Comparison of ENCODE assay signal across 12 cellular contexts in genomic region chr14:92695562-92695961, GRCh38. TPM values are rescaled to one million over a fixed set of nuclear protein-coding genes. Genes with fewer than 3 reads are reported as not detected.
DNase-seq lines count a peak whose midpoint lies in the region; ATAC-seq and TF ChIP-seq lines count a peak whose summit lies in the region.
"Had no signal": no experiment of that assay in that cellular context is flagged by ENCODE, and none has a peak within 500 bp of the region (broad histone marks: within the 10 kb centered on the region; RNA-seq: fewer than 3 reads in every experiment).

No MANE protein-coding gene starts in this region.

- no peaks in the 10 kb centered on the region for H3K9me3 ChIP-seq in Caco-2
- H3K9me3 ChIP-seq: A549 had no signal

- no peak for ATAC-seq in central memory CD8-positive, alpha-beta T cell (replicated peaks; ENCODE audit: extremely low read depth, poor library complexity, severe bottlenecking)
- no peak for ATAC-seq in stimulated activated naive B cell treated with anti-CD40 and anti-IgM and Interleukin-4, amounts not matched to agents 10 μg/mL and 1 μg/mL and 100 μg/mL, for 72 hours (replicated peaks)
- no peak for ATAC-seq in GM19467 (IDR thresholded peaks at IDR 0.05; ENCODE audit: unreplicated experiment)
- ATAC-seq: A549 had no signal

- H3K4me3 Mint-ChIP-seq in CD14-positive monocyte (peak overlapping the region in 1 of 2 donors; percentile 30), Caco-2 (ENCODE audit: unreplicated experiment) (no peak overlapping the region)
- H3K4me3 Mint-ChIP-seq in central memory CD8-positive, alpha-beta T cell = no peak overlapping the region
- H3K4me3 Mint-ChIP-seq in stimulated activated naive B cell treated with anti-CD40 and anti-IgM and Interleukin-4, amounts not matched to agents 10 μg/mL and 1 μg/mL and 100 μg/mL, for 72 hours = no peak overlapping the region
- H3K4me3 Mint-ChIP-seq: GM23338 had no signal

- POLR2A ChIA-PET in Caco-2 (lab: Charles Lee) = no interaction called here

- no peak for DNase-seq in CD14-positive monocyte (ENCODE audit: low spot score)
- no peak for DNase-seq in Caco-2
- no peak for DNase-seq in central memory CD8-positive, alpha-beta T cell (ENCODE audit: low spot score in 2 of 2)
- DNase-seq in stimulated activated naive B cell treated with anti-CD40 and anti-IgM and Interleukin-4, amounts not matched to agents 10 μg/mL and 1 μg/mL and 100 μg/mL, for 72 hours = no peak
- DNase-seq in T-helper 1 cell = no peak
- DNase-seq: Calu3, DMS 273 treated with DMSO at 0.1 percent for 48 hours, H7, IMR-90 had no signal

- no peak overlapping the region for H3K4me3 ChIP-seq in Caco-2 (ENCODE audit: low read depth, low read length)
- H3K4me3 ChIP-seq: A549, GM23338 had no signal

- peaks cover 1 to 7% (median 3%) of the 10 kb centered on the region in 3 donors for H3K27me3 Mint-ChIP-seq in CD14-positive monocyte (ENCODE audit: low read depth in 3 of 3)
- peaks cover 9% of the 10 kb centered on the region for H3K27me3 Mint-ChIP-seq in Caco-2 (ENCODE audit: insufficient read depth, unreplicated experiment)
- no peaks in the 10 kb centered on the region for H3K27me3 Mint-ChIP-seq in central memory CD8-positive, alpha-beta T cell
- H3K27me3 Mint-ChIP-seq in stimulated activated naive B cell treated with anti-CD40 and anti-IgM and Interleukin-4, amounts not matched to agents 10 μg/mL and 1 μg/mL and 100 μg/mL, for 72 hours = peaks cover 0 to 5% of the 10 kb centered on the region in 2 donors

- 0 out of 2 replicates have a peak, but pooled peaks cover 5% of the 10 kb centered on the region for H3K4me1 ChIP-seq in Caco-2

- peaks cover 37% of the 10 kb centered on the region for H3K4me1 Mint-ChIP-seq in CD14-positive monocyte
- peaks cover 7% of the 10 kb centered on the region for H3K4me1 Mint-ChIP-seq in Caco-2 (ENCODE audit: low read depth, unreplicated experiment)
- peaks cover 38% of the 10 kb centered on the region for H3K4me1 Mint-ChIP-seq in central memory CD8-positive, alpha-beta T cell
- H3K4me1 Mint-ChIP-seq in stimulated activated naive B cell treated with anti-CD40 and anti-IgM and Interleukin-4, amounts not matched to agents 10 μg/mL and 1 μg/mL and 100 μg/mL, for 72 hours = peaks cover 34 to 71% of the 10 kb centered on the region in 2 donors
- H3K4me1 Mint-ChIP-seq: GM23338 had no signal

- intact Hi-C loops in CD14-positive monocyte (cut with micrococcal nuclease) (no loop called here), Caco-2 (cut with micrococcal nuclease; ENCODE audit: unreplicated experiment) (no loop called here)

- H3K27me3 ChIP-seq in Caco-2 (replicated peaks; ENCODE audit: control insufficient read depth, insufficient read depth, low read length) = no peaks in the 10 kb centered on the region

- CTCF ChIA-PET in Caco-2 (lab: Charles Lee) = no interaction called here

- H3K36me3 Mint-ChIP-seq in CD14-positive monocyte (peaks cover 3 to 4% of the 10 kb centered on the region in 2 donors), Caco-2 (ENCODE audit: insufficient read depth, unreplicated experiment) (peaks cover 18% of the 10 kb centered on the region)
- H3K36me3 Mint-ChIP-seq in central memory CD8-positive, alpha-beta T cell (ENCODE audit: insufficient read depth) = peaks cover 15% of the 10 kb centered on the region
- peaks cover 3 to 14% of the 10 kb centered on the region in 2 donors for H3K36me3 Mint-ChIP-seq in stimulated activated naive B cell treated with anti-CD40 and anti-IgM and Interleukin-4, amounts not matched to agents 10 μg/mL and 1 μg/mL and 100 μg/mL, for 72 hours

- BruUV-seq in Caco-2 (replicated peaks; lab: Mats Ljungman, UMichigan) = no TSS peak

- H3K27ac Mint-ChIP-seq in CD14-positive monocyte (no peak overlapping the region), Caco-2 (ENCODE audit: unreplicated experiment) (peak overlapping the region; percentile 58)
- H3K27ac Mint-ChIP-seq in central memory CD8-positive, alpha-beta T cell (ENCODE audit: low read depth) = peak overlapping the region; percentile 91
- H3K27ac Mint-ChIP-seq in stimulated activated naive B cell treated with anti-CD40 and anti-IgM and Interleukin-4, amounts not matched to agents 10 μg/mL and 1 μg/mL and 100 μg/mL, for 72 hours = peak overlapping the region; percentile 85
- H3K27ac Mint-ChIP-seq: GM23338 had no signal

- H3K9me3 Mint-ChIP-seq in CD14-positive monocyte (peaks cover 0 to 3% (median 0%) of the 10 kb centered on the region in 7 donors), Caco-2 (ENCODE audit: unreplicated experiment) (no peaks in the 10 kb centered on the region)
- H3K9me3 Mint-ChIP-seq in central memory CD8-positive, alpha-beta T cell = no peaks in the 10 kb centered on the region
- H3K9me3 Mint-ChIP-seq in stimulated activated naive B cell treated with anti-CD40 and anti-IgM and Interleukin-4, amounts not matched to agents 10 μg/mL and 1 μg/mL and 100 μg/mL, for 72 hours = peaks cover 0 to 6% of the 10 kb centered on the region in 2 donors
- H3K9me3 Mint-ChIP-seq: GM23338 had no signal

- H3K36me3 ChIP-seq in Caco-2 (ENCODE audit: control insufficient read depth, insufficient read depth, low read length) = no peaks in the 10 kb centered on the region

- TF ChIP-seq CTCF in CD14-positive monocyte (IDR thresholded peaks at IDR 0.05) (peak; percentile 14), Caco-2 (IDR thresholded peaks at IDR 0.05; ENCODE audit: insufficient read depth in 1 of 2, low read depth in 1 of 2, low read length in 1 of 2, severe bottlenecking in 1 of 2, unreplicated experiment in 1 of 2) (no peak)

RNA-seq across cellular contexts. Expression of gene LGMN, which starts 52.9 kb away (rescaled TPM):
- polyA plus RNA-seq in CD14-positive monocyte = 1 to 10 TPM; 1.7 to 3.3 TPM
- total RNA-seq in Caco-2 (2022) = 84.2 and 94.2 TPM in 2 replicates

Comparison
In these comparisons a context has a peak if more than half of its experiments do, and no peak if none do; other contexts are left out.
1. H3K27ac Mint-ChIP-seq: peak in Caco-2 (single experiment), central memory CD8-positive, alpha-beta T cell (single experiment) and stimulated activated naive B cell treated with anti-CD40 and anti-IgM and Interleukin-4, amounts not matched to agents 10 μg/mL and 1 μg/mL and 100 μg/mL, for 72 hours (single experiment); none in CD14-positive monocyte (0 of 7).